38 cellular contexts compared by ENCODE assay signal in the genomic region with DNA sequence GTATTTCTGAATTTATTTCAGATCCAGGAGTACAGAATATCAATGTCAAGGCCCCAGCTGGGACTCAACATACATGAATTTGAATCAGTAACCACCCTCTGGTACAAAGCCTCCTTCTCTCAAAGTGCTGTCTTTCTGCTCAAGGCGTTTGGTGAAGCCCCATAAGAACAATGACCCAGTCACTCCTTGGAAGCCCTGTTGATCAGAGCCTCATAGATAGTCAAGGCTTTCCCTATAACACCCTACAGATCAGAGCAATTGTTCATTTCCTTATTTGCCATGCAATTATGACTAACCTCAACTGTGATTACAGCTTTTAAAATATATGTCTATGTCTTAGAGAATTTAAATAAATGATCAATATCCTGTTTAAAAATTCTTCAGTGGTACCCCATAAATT.
"Had no signal": no experiment of that assay in that cellular context is flagged by ENCODE, and none has a peak within 500 bp of the region (broad histone marks: within the 10 kb centered on the region; RNA-seq: fewer than 3 reads in every experiment).

No MANE protein-coding gene starts in this region.

- H2AFZ ChIP-seq: PC-9 had no signal

- H3K4me2 ChIP-seq: PC-9 had no signal

- H3K27ac ChIP-seq: PC-9, RWPE1, WERI-Rb-1 had no signal

- H3K36me3 ChIP-seq: MG63, WERI-Rb-1 had no signal

- H3K27me3 Mint-ChIP-seq: activated CD4-positive, alpha-beta memory T cell treated with anti-CD3 and anti-CD28 coated beads, Interleukin-2, amount 10 ng/mL, durations not matched to agents 7 days and 5 days; activated CD8-positive, alpha-beta memory T cell treated with anti-CD3 and anti-CD28 coated beads, Interleukin-2, amount 10 ng/mL, durations not matched to agents 7 days and 5 days; activated naive CD4-positive, alpha-beta T cell treated with anti-CD3 and anti-CD28 coated beads, Interleukin-2, amount 10 ng/mL, durations not matched to agents 7 days and 5 days; activated naive CD8-positive, alpha-beta T cell; activated naive CD8-positive, alpha-beta T cell treated with anti-CD3 and anti-CD28 coated beads, Interleukin-2, amount 50 U/mL, for 24 hours had no signal

- H3K27ac Mint-ChIP-seq: activated CD4-positive, alpha-beta memory T cell treated with anti-CD3 and anti-CD28 coated beads, Interleukin-2, amount 10 ng/mL, durations not matched to agents 7 days and 5 days; activated CD8-positive, alpha-beta memory T cell treated with anti-CD3 and anti-CD28 coated beads, Interleukin-2, amount 10 ng/mL, durations not matched to agents 7 days and 5 days; activated naive CD4-positive, alpha-beta T cell treated with anti-CD3 and anti-CD28 coated beads, Interleukin-2, amount 10 ng/mL, durations not matched to agents 7 days and 5 days; activated naive CD8-positive, alpha-beta T cell; activated naive CD8-positive, alpha-beta T cell treated with anti-CD3 and anti-CD28 coated beads, Interleukin-2, amount 50 U/mL, for 24 hours had no signal

- H3K4me3 Mint-ChIP-seq: activated CD4-positive, alpha-beta memory T cell treated with anti-CD3 and anti-CD28 coated beads, Interleukin-2, amount 10 ng/mL, durations not matched to agents 7 days and 5 days; activated CD8-positive, alpha-beta memory T cell treated with anti-CD3 and anti-CD28 coated beads, Interleukin-2, amount 10 ng/mL, durations not matched to agents 7 days and 5 days; activated naive CD4-positive, alpha-beta T cell treated with anti-CD3 and anti-CD28 coated beads, Interleukin-2, amount 10 ng/mL, durations not matched to agents 7 days and 5 days; activated naive CD8-positive, alpha-beta T cell; activated naive CD8-positive, alpha-beta T cell treated with anti-CD3 and anti-CD28 coated beads, Interleukin-2, amount 50 U/mL, for 24 hours; brain had no signal

- H3K27me3 ChIP-seq: MG63 had no signal

- H3K36me3 Mint-ChIP-seq: activated naive CD4-positive, alpha-beta T cell treated with anti-CD3 and anti-CD28 coated beads, Interleukin-2, amount 10 ng/mL, durations not matched to agents 7 days and 5 days had no signal

- H3K4me1 Mint-ChIP-seq: activated CD4-positive, alpha-beta memory T cell treated with anti-CD3 and anti-CD28 coated beads, Interleukin-2, amount 10 ng/mL, durations not matched to agents 7 days and 5 days; activated CD8-positive, alpha-beta memory T cell treated with anti-CD3 and anti-CD28 coated beads, Interleukin-2, amount 10 ng/mL, durations not matched to agents 7 days and 5 days; activated naive CD4-positive, alpha-beta T cell treated with anti-CD3 and anti-CD28 coated beads, Interleukin-2, amount 10 ng/mL, durations not matched to agents 7 days and 5 days; activated naive CD8-positive, alpha-beta T cell treated with anti-CD3 and anti-CD28 coated beads, Interleukin-2, amount 50 U/mL, for 24 hours had no signal

- DNase-seq: activated CD4-positive, alpha-beta memory T cell treated with anti-CD3 and anti-CD28 coated beads, Interleukin-2, amount 10 ng/mL, durations not matched to agents 7 days and 5 days; activated CD4-positive, alpha-beta T cell treated with anti-CD3 and anti-CD28 coated beads for 1 hour; activated CD4-positive, alpha-beta T cell treated with anti-CD3 and anti-CD28 coated beads for 48 hours; activated CD4-positive, CD25-positive, alpha-beta regulatory T cell; activated CD8-positive, alpha-beta memory T cell treated with anti-CD3 and anti-CD28 coated beads for 24 hours; activated CD8-positive, alpha-beta memory T cell treated with anti-CD3 and anti-CD28 coated beads, Interleukin-2, amount 10 ng/mL, durations not matched to agents 7 days and 5 days; activated CD8-positive, alpha-beta memory T cell treated with anti-CD3 and anti-CD28 coated beads, Interleukin-2, amount 50 U/mL, for 48 hours; activated effector memory CD4-positive, alpha-beta T cell treated with Interleukin-2 at 50 U/mL for 16 hours; activated naive CD4-positive, alpha-beta T cell treated with anti-CD3 and anti-CD28 coated beads, Interleukin-2, amount 10 ng/mL, durations not matched to agents 7 days and 5 days; activated naive CD8-positive, alpha-beta T cell treated with anti-CD3 and anti-CD28 coated beads, Interleukin-2, amount 50 U/mL, for 24 hours; activated T-cell treated with anti-CD3 and anti-CD28 coated beads, Interleukin-2, amount 50 U/mL, for 48 hours; anterior cingulate cortex; central memory CD4-positive, alpha-beta T cell; Kasumi-1; KG1; MG63; NCI-H1048; NCI-H1105 treated with DMSO at 0.1 percent for 48 hours; NCI-H1436; NCI-H1694; NCI-H2029; NCI-H2107; NCI-H2171; NCI-H510A; NCI-H526; NCI-H82; NK-92 treated with Interleukin-12 subunit alpha and Interleukin-12 subunit beta, amount 100 ng/mL, for 24 hours; PC-9; SIG-M5; SW 1271; T-helper 1 cell; T-helper 2 cell; T1000; WERI-Rb-1 had no signal

- H3K4me3 ChIP-seq: MG63, PC-9 had no signal

- ATAC-seq: activated CD8-positive, alpha-beta memory T cell treated with anti-CD3 and anti-CD28 coated beads, Interleukin-2, amount 10 ng/mL, durations not matched to agents 7 days and 5 days; activated naive CD8-positive, alpha-beta T cell treated with anti-CD3 and anti-CD28 coated beads, Interleukin-2, amount 50 U/mL, for 24 hours; Right ventricle myocardium inferior had no signal
